ENCODE assay signal across 20 cellular contexts in the genomic region with DNA sequence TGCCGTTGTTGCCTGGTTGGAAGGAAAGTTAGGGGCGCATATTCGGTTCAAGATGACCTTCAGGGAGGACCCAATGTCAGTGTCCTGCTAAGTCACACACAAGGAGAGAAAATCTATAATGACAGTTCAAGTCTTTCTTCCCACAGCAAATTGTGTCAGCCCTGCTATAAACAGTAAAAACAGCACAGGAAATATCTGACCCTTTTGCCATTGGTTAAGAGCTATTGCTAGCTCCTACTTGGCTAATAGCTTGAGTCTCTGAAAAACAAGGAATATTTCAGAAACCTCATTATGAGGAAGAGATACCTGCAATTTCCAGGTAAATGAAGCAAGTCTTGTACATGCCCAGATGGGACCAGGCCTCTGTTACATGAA.
A peak's percentile ranks its signal among the peaks of the same experiment; 100 is the strongest.
DNase-seq lines count a peak whose midpoint lies in the region; ATAC-seq, FAIRE-seq and TF ChIP-seq lines count a peak whose summit lies in the region.
"Had no signal": no experiment of that assay in that cellular context is flagged by ENCODE, and none has a peak within 500 bp of the region (broad histone marks: within the 10 kb centered on the region; RNA-seq: fewer than 3 reads in every experiment).

No MANE protein-coding gene starts in this region.

- peak overlapping the region; percentile 5 for H3K9ac ChIP-seq in endothelial cell of umbilical vein (replicated peaks; ENCODE audit: extremely low read depth, insufficient read depth, low read length)

- CTCF ChIA-PET in endothelial cell of umbilical vein (lab: Charles Lee), result interaction anchor here (1.2 to 1.5 kb wide), 3 partner anchors 15 to 71 kb away, joined by 4 read pairs; no protein-coding TSS in a partner anchor

- H3K4me3 ChIP-seq in heart right ventricle, result no peak overlapping the region
- no peak overlapping the region for H3K4me3 ChIP-seq in right atrium auricular region
- no peak overlapping the region for H3K4me3 ChIP-seq in endothelial cell of umbilical vein (replicated peaks in 1 of 3; ENCODE audit: insufficient read depth in 1 of 3, low read depth in 1 of 3, low read length in 3 of 3)
- H3K4me3 ChIP-seq in upper lobe of right lung, result no peak overlapping the region

- peak overlapping the region; percentile 70 for H2AFZ ChIP-seq in endothelial cell of umbilical vein (ENCODE audit: low read depth, low read length)

- TF ChIP-seq POLR2A in endothelial cell of umbilical vein (IDR thresholded peaks at IDR 0.05; ENCODE audit: low read depth, low read length), result no peak

- peak in 4 of 8 donors; percentile 19 to 64 (median 32) for ATAC-seq in heart right ventricle
- ATAC-seq in upper lobe of right lung, result no peak
- ATAC-seq in HG03139 (IDR thresholded peaks at IDR 0.05; ENCODE audit: unreplicated experiment), result no peak
- ATAC-seq in GM21381 (IDR thresholded peaks at IDR 0.05; ENCODE audit: unreplicated experiment), result no peak
- ATAC-seq: activated CD8-positive, alpha-beta T cell treated with anti-CD3 and anti-CD28 coated beads for 36 hours; HCT116; T-helper 17 cell had no signal

- dilution Hi-C loops in endothelial cell of umbilical vein (cut with MboI; ENCODE audit: extremely low pct_ligation_motif_present, low sequenced_read_pairs), result no loop called here

- peak overlapping the region; percentile 90 to 97 (median 90) for H3K27ac Mint-ChIP-seq in nephron
- H3K27ac Mint-ChIP-seq: activated B cell treated with CpG ODN at 0.5 μM for 24 hours; activated CD8-positive, alpha-beta T cell treated with anti-CD3 and anti-CD28 coated beads for 36 hours; activated naive CD8-positive, alpha-beta T cell treated with anti-CD3 and anti-CD28 coated beads, Interleukin-2, amount 10 ng/mL, durations not matched to agents 7 days and 5 days; T-helper 17 cell had no signal

- H3K9me1 ChIP-seq in endothelial cell of umbilical vein (replicated peaks; ENCODE audit: control insufficient read depth, extremely low read depth, insufficient read depth, low read length), result no peaks in the 10 kb centered on the region

- no peak overlapping the region for H3K4me2 ChIP-seq in endothelial cell of umbilical vein (ENCODE audit: insufficient read depth, low read length)

- H3K27ac ChIP-seq in heart right ventricle (peak overlapping the region in 8 of 10 donors; percentile 8 to 70 (median 43)), right atrium auricular region (peak overlapping the region in 1 of 2 donors; percentile 39), endothelial cell of umbilical vein (ENCODE audit: insufficient read depth, low read depth, low read length) (peak overlapping the region; percentile 5), upper lobe of right lung (peak overlapping the region; percentile 40)

- H3K9me3 Mint-ChIP-seq in nephron, result no peaks in the 10 kb centered on the region
- H3K9me3 Mint-ChIP-seq: activated CD8-positive, alpha-beta T cell treated with anti-CD3 and anti-CD28 coated beads for 36 hours; activated naive CD8-positive, alpha-beta T cell treated with anti-CD3 and anti-CD28 coated beads, Interleukin-2, amount 10 ng/mL, durations not matched to agents 7 days and 5 days had no signal

- peaks cover 12% of the 10 kb centered on the region for H3K4me1 Mint-ChIP-seq in nephron
- H3K4me1 Mint-ChIP-seq: activated B cell treated with CpG ODN at 0.5 μM for 24 hours; activated naive CD8-positive, alpha-beta T cell treated with anti-CD3 and anti-CD28 coated beads, Interleukin-2, amount 10 ng/mL, durations not matched to agents 7 days and 5 days had no signal

- H3K27me3 ChIP-seq in heart right ventricle (no peaks in the 10 kb centered on the region), right atrium auricular region (no peaks in the 10 kb centered on the region), endothelial cell of umbilical vein (ENCODE audit: control insufficient read depth in 2 of 2, insufficient read depth in 2 of 2, low read length in 2 of 2) (no peaks in the 10 kb centered on the region), upper lobe of right lung (no peaks in the 10 kb centered on the region)

- FAIRE-seq in endothelial cell of umbilical vein (lab: Jason Lieb, UNC), result no peak
- FAIRE-seq: urothelium cell line had no signal

- WGBS in heart right ventricle, 2 donors, result 18 to 28% methylated on average over 3 of the region's 3 CpGs

- peaks cover 10% of the 10 kb centered on the region for H3K27me3 Mint-ChIP-seq in nephron (ENCODE audit: low read depth)
- H3K27me3 Mint-ChIP-seq: activated B cell treated with CpG ODN at 0.5 μM for 24 hours; activated CD8-positive, alpha-beta T cell treated with anti-CD3 and anti-CD28 coated beads for 36 hours; activated naive CD8-positive, alpha-beta T cell treated with anti-CD3 and anti-CD28 coated beads, Interleukin-2, amount 10 ng/mL, durations not matched to agents 7 days and 5 days; progenitor cell of endocrine pancreas had no signal

- peak overlapping the region in 1 of 3 experiments; percentile 16 for H3K4me3 Mint-ChIP-seq in nephron
- H3K4me3 Mint-ChIP-seq: activated B cell treated with CpG ODN at 0.5 μM for 24 hours; activated CD8-positive, alpha-beta T cell treated with anti-CD3 and anti-CD28 coated beads for 36 hours; activated naive CD8-positive, alpha-beta T cell treated with anti-CD3 and anti-CD28 coated beads, Interleukin-2, amount 10 ng/mL, durations not matched to agents 7 days and 5 days; T-helper 17 cell had no signal

- TF ChIP-seq CTCF in heart right ventricle (IDR thresholded peaks at IDR 0.05), result no peak
- no peak for TF ChIP-seq CTCF in right atrium auricular region (IDR thresholded peaks at IDR 0.05)
- TF ChIP-seq CTCF in endothelial cell of umbilical vein (IDR thresholded peaks at IDR 0.05; ENCODE audit: extremely low read depth in 1 of 2, insufficient read depth in 1 of 2, low read depth in 1 of 2, low read length in 2 of 2), result no peak
- no peak for TF ChIP-seq CTCF in nephron (IDR thresholded peaks at IDR 0.05; ENCODE audit: unreplicated experiment in 3 of 3)
- TF ChIP-seq CTCF in upper lobe of right lung (IDR thresholded peaks at IDR 0.05), result no peak

- H3K36me3 ChIP-seq in heart right ventricle, result no peaks in the 10 kb centered on the region
- no peaks in the 10 kb centered on the region for H3K36me3 ChIP-seq in right atrium auricular region
- H3K36me3 ChIP-seq in endothelial cell of umbilical vein (ENCODE audit: control insufficient read depth in 2 of 2, extremely low read depth in 1 of 2, insufficient read depth in 2 of 2, low read length in 2 of 2), result no peaks in the 10 kb centered on the region
- H3K36me3 ChIP-seq in upper lobe of right lung, result no peaks in the 10 kb centered on the region

- intact Hi-C loops in heart right ventricle (cut with DNase I) (no loop called here), endothelial cell of umbilical vein (cut with micrococcal nuclease) (loop anchor here (2.0 kb wide), 1 partner anchor 23 kb away; no protein-coding TSS in a partner anchor), upper lobe of right lung (cut with DNase I) (no loop called here)

- H3K9me3 ChIP-seq in heart right ventricle (peaks cover 0 to 5% (median 0%) of the 10 kb centered on the region in 11 donors), right atrium auricular region (no peaks in the 10 kb centered on the region), endothelial cell of umbilical vein (replicated peaks; ENCODE audit: control insufficient read depth, insufficient read depth, low read length) (no peaks in the 10 kb centered on the region), upper lobe of right lung (no peaks in the 10 kb centered on the region)

- POLR2A ChIA-PET in endothelial cell of umbilical vein (lab: Charles Lee), result no interaction called here

- DNase-seq in heart right ventricle, result no peak
- DNase-seq in right atrium auricular region (ENCODE audit: low spot score), result no peak
- no peak for DNase-seq in endothelial cell of umbilical vein (ENCODE audit: low read depth, low spot score)
- DNase-seq in upper lobe of right lung, result no peak
- no peak for DNase-seq in effector CD8-positive, alpha-beta T cell (lab: John Stamatoyannopoulos, UW)
- DNase-seq: activated B cell treated with CpG ODN at 0.5 μM for 24 hours; activated CD8-positive, alpha-beta T cell treated with anti-CD3 and anti-CD28 coated beads for 36 hours; activated naive CD8-positive, alpha-beta T cell treated with anti-CD3 and anti-CD28 coated beads, Interleukin-2, amount 10 ng/mL, durations not matched to agents 7 days and 5 days; activated T-cell treated with anti-CD3 and anti-CD28 coated beads, Interleukin-2, amount 50 U/mL, for 48 hours; DMS79 treated with DMSO at 0.1 percent for 48 hours; hippocampal formation; SHP77 treated with DMSO at 0.1 percent for 48 hours; stimulated activated naive CD4-positive, alpha-beta T cell treated with Interleukin-2 at 50 U/mL for 16 hours; T-helper 17 cell had no signal

- no peaks in the 10 kb centered on the region for H3K79me2 ChIP-seq in endothelial cell of umbilical vein (ENCODE audit: control insufficient read depth, insufficient read depth, low read length)

- no peaks in the 10 kb centered on the region for H4K20me1 ChIP-seq in endothelial cell of umbilical vein (replicated peaks; ENCODE audit: control insufficient read depth, extremely low read depth, insufficient read depth, low read length)

- no peaks in the 10 kb centered on the region for H3K36me3 Mint-ChIP-seq in nephron (ENCODE audit: low read depth)
- H3K36me3 Mint-ChIP-seq: activated naive CD8-positive, alpha-beta T cell treated with anti-CD3 and anti-CD28 coated beads, Interleukin-2, amount 10 ng/mL, durations not matched to agents 7 days and 5 days had no signal

- no TSS peak for BruUV-seq in endothelial cell of umbilical vein (replicated peaks; lab: Mats Ljungman, UMichigan)

- H3K4me1 ChIP-seq in heart right ventricle (peaks cover 0 to 20% (median 13%) of the 10 kb centered on the region in 9 donors), right atrium auricular region (peaks cover 0 to 21% of the 10 kb centered on the region in 2 donors), endothelial cell of umbilical vein (ENCODE audit: control insufficient read depth, extremely low read depth, insufficient read depth, low read length) (peaks cover 8% of the 10 kb centered on the region), upper lobe of right lung (no peaks in the 10 kb centered on the region)

TF ChIP-seq in endothelial cell of umbilical vein, 7 proteins besides CTCF, POLR2A, EP300 and RAD21:
- TF ChIP-seq, protein P1, sequence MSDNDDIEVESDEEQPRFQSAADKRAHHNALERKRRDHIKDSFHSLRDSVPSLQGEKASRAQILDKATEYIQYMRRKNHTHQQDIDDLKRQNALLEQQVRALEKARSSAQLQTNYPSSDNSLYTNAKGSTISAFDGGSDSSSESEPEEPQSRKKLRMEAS (IDR thresholded peaks at IDR 0.05; ENCODE audit: insufficient read depth, insufficient read length), result no peak
- TF ChIP-seq GATA2 (IDR thresholded peaks at IDR 0.05; ENCODE audit: insufficient read depth, insufficient read length, low read depth, low read length), result no peak
